14 cellular contexts compared by ENCODE assay signal in genomic region chr11:2519879-2520735, GRCh38.
DNase-seq lines count a peak whose midpoint lies in the region; ATAC-seq, FAIRE-seq and TF ChIP-seq lines count a peak whose summit lies in the region.
"Had no signal": no experiment of that assay in that cellular context is flagged by ENCODE, and none has a peak within 500 bp of the region (broad histone marks: within the 10 kb centered on the region; RNA-seq: fewer than 3 reads in every experiment).

No MANE protein-coding gene starts in this region.

- peak; percentile 8 for DNase-seq in GM12892 (ENCODE audit: insufficient read length)
- DNase-seq in activated CD8-positive, alpha-beta memory T cell treated with anti-CD3 and anti-CD28 coated beads, Interleukin-2, amount 50 U/mL, for 4 hours: peak; percentile 10
- peak; percentile 15 for DNase-seq in iPS-NIHi11 (ENCODE audit: low spot score)
- peak; percentile 53 for DNase-seq in sciatic nerve (ENCODE audit: low spot score)
- no peak for DNase-seq in SIG-M5 treated with dmso at 0.1 percent for 504 hours (lab: John Stamatoyannopoulos, UW; ENCODE audit: unreplicated experiment)
- no peak for DNase-seq in NCI-H526 (lab: John Stamatoyannopoulos, UW)
- no peak for DNase-seq in dermis blood vessel endothelial cell
- DNase-seq: activated CD8-positive, alpha-beta T cell treated with anti-CD3 and anti-CD28 coated beads, Interleukin-2, amount 10 ng/mL, durations not matched to agents 7 days and 5 days; NCI-H345; stimulated activated naive B cell treated with anti-CD40 and anti-IgM and Interleukin-4, amounts not matched to agents 10 μg/mL and 1 μg/mL and 100 μg/mL, for 72 hours had no signal

- no peak for TF ChIP-seq POLR2A in GM12892 (IDR thresholded peaks at IDR 0.05; ENCODE audit: low read depth, low read length)

- no peak for ATAC-seq in sciatic nerve
- ATAC-seq in HG02678 (IDR thresholded peaks at IDR 0.05; ENCODE audit: unreplicated experiment): no peak
- ATAC-seq: activated CD8-positive, alpha-beta T cell treated with anti-CD3 and anti-CD28 coated beads, Interleukin-2, amount 10 ng/mL, durations not matched to agents 7 days and 5 days; HCT116; heart right ventricle; stimulated activated naive B cell treated with anti-CD40 and anti-IgM and Interleukin-4, amounts not matched to agents 10 μg/mL and 1 μg/mL and 100 μg/mL, for 72 hours had no signal

- intact Hi-C loops in sciatic nerve (cut with DNase I): no loop called here

- no peak for FAIRE-seq in GM12892 (lab: Jason Lieb, UNC)
- FAIRE-seq: astrocyte had no signal

Comparison
In these comparisons a context has a peak if more than half of its experiments do, and no peak if none do; other contexts are left out.
1. DNase-seq: peak in GM12892 (single experiment), activated CD8-positive, alpha-beta memory T cell treated with anti-CD3 and anti-CD28 coated beads, Interleukin-2, amount 50 U/mL, for 4 hours (single experiment), iPS-NIHi11 (single experiment) and sciatic nerve (single experiment); none in SIG-M5 treated with dmso at 0.1 percent for 504 hours (single experiment), NCI-H526 (0 of 2) and dermis blood vessel endothelial cell (single experiment).